Comparison of ENCODE assay signal across 1 cellular context in the genomic region with DNA sequence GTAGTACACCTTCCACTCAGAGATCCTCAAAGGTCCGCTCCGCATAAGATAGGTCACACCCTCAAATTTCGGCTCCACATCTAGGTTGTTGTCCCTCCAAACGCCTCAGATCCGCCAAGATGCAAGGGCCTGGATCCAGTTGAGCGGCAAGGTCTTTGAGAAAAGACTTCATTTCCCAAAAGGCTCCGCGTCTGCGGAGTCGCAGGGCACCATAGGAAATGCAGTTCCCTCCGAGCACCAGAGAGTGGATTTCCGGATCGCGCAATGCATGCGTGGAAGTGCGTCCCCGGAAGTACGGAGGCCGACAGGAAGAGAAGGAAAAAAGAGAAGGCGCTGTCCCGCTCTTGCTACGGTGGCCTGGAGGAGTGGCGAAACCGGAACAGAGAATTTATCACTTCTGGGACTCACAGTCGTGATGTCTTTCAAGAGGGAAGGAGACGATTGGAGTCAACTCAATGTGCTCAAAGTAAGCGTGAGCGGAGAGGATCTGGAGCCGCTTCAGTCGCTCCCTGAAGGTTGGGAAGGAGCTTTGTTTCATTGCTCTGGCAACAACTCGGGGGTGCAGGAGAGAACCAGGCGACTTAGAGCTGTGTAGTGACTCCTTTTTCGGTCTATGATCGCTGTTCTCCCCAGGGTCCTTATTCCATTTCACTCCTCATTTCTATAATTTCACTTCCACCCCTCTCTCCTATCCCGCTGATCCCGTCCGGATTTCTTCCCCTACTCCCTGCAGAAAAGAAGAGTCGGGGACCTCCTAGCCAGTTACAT.
TF ChIP-seq lines count a peak whose summit lies in the region.

A gene with protein sequence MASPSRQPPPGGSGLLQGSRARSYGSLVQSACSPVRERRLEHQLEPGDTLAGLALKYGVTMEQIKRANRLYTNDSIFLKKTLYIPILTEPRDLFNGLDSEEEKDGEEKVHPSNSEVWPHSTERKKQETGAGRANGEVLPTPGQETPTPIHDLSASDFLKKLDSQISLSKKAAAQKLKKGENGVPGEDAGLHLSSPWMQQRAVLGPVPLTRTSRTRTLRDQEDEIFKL (minus strand): TSS at position 165 of the 768 bp plus-strand sequence. CDS start 644 bp downstream, outside the sequence.
A gene with protein sequence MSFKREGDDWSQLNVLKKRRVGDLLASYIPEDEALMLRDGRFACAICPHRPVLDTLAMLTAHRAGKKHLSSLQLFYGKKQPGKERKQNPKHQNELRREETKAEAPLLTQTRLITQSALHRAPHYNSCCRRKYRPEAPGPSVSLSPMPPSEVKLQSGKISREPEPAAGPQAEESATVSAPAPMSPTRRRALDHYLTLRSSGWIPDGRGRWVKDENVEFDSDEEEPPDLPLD (plus strand): TSS at position 407 of the 768 bp plus-strand sequence. CDS start 9 bp downstream, at position 416.

TF ChIP-seq in IMR-90, 13 proteins besides CTCF, POLR2A, EP300 and RAD21:
- TF ChIP-seq, protein P1, sequence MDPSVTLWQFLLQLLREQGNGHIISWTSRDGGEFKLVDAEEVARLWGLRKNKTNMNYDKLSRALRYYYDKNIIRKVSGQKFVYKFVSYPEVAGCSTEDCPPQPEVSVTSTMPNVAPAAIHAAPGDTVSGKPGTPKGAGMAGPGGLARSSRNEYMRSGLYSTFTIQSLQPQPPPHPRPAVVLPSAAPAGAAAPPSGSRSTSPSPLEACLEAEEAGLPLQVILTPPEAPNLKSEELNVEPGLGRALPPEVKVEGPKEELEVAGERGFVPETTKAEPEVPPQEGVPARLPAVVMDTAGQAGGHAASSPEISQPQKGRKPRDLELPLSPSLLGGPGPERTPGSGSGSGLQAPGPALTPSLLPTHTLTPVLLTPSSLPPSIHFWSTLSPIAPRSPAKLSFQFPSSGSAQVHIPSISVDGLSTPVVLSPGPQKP (IDR thresholded peaks at IDR 0.05; ENCODE audit: borderline replicate concordance, low read depth, low read length), result peak; percentile 77
- TF ChIP-seq MAFK (IDR thresholded peaks at IDR 0.05; ENCODE audit: low read depth, low read length) (no peak), FOS (IDR thresholded peaks at IDR 0.05; ENCODE audit: low read depth, low read length) (no peak), CHD1 (IDR thresholded peaks at IDR 0.05; ENCODE audit: low read depth, low read length) (peak; percentile 93; the same call in 1 of the 2 replicates), MXI1 (IDR thresholded peaks at IDR 0.05; ENCODE audit: borderline replicate concordance, low read depth, low read length) (peak; percentile 72; the same call in 1 of the 2 replicates), CEBPB (IDR thresholded peaks at IDR 0.05; ENCODE audit: low read depth, low read length) (peak; percentile 74), SMC3 (IDR thresholded peaks at IDR 0.05; ENCODE audit: low read depth, low read length) (no peak)
